Comparison of ENCODE assay signal across 19 cellular contexts in the genomic region with DNA sequence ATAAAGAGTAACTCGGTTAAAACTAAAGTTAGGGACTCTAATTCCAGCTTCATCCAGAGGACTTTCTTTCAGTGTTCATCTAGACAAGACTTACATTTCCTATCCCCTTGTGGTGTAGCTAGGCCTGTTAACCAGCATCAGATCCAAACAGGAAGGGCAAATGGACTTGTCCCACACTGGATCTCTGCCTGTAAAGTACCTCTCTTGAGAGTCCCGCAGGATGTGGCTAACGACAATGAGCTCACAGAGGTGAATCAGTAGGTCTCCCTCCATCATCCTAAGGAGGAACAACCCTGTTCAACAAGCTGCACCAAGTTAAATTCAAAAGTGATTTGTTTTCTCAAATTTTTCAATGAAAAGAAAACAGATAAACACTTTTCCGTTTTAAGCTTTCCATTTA.
DNase-seq lines count a peak whose midpoint lies in the region; ATAC-seq, FAIRE-seq and TF ChIP-seq lines count a peak whose summit lies in the region.
"Had no signal": no experiment of that assay in that cellular context is flagged by ENCODE, and none has a peak within 500 bp of the region (broad histone marks: within the 10 kb centered on the region; RNA-seq: fewer than 3 reads in every experiment).

No MANE protein-coding gene starts in this region.

- no peaks in the 10 kb centered on the region for H3K36me3 Mint-ChIP-seq in GM23338 (ENCODE audit: low read depth)
- H3K36me3 Mint-ChIP-seq: T-cell had no signal

- H4K5ac ChIP-seq in H1 (ENCODE audit: insufficient read length, low read depth, low read length): no peak overlapping the region

- H3K27me3 ChIP-seq in GM23338 (ENCODE audit: insufficient read depth) (no peaks in the 10 kb centered on the region), H1 (replicated peaks in 1 of 4; ENCODE audit: control insufficient read depth in 3 of 4, extremely low read depth in 1 of 4, insufficient read depth in 3 of 4, low read length in 3 of 4) (no peaks in the 10 kb centered on the region; a peak in 1 of 7 replicates), neuronal stem cell (ENCODE audit: control insufficient read depth in 3 of 3, insufficient read depth in 3 of 3, low read depth in 1 of 3, low read length in 3 of 3) (no peaks in the 10 kb centered on the region)

- no peaks in the 10 kb centered on the region for H3K36me3 ChIP-seq in GM23338 (ENCODE audit: insufficient read depth)
- no peaks in the 10 kb centered on the region for H3K36me3 ChIP-seq in H1 (ENCODE audit: control insufficient read depth in 2 of 4, insufficient read depth in 4 of 4, low read length in 3 of 4)
- H3K36me3 ChIP-seq in neuronal stem cell (replicated peaks in 1 of 2; ENCODE audit: control insufficient read depth in 2 of 2, insufficient read depth in 2 of 2, low read length in 2 of 2): no peaks in the 10 kb centered on the region

- POLR2A ChIA-PET in H1 (lab: Charles Lee; ENCODE audit: partially characterized antibody): no interaction called here

- peaks cover 2% of the 10 kb centered on the region for H3K27me3 Mint-ChIP-seq in GM23338 (ENCODE audit: insufficient read depth, low read depth, poor library complexity)
- H3K27me3 Mint-ChIP-seq: B cell, T-cell had no signal

- H3K18ac ChIP-seq in H1 (ENCODE audit: extremely low read depth, low read length) (no peak overlapping the region), neuronal stem cell (ENCODE audit: low read length) (no peak overlapping the region)

- H3K4ac ChIP-seq in H1 (replicated peaks; ENCODE audit: insufficient read length, low read depth, low read length) (no peak overlapping the region), neuronal stem cell (ENCODE audit: low read length) (no peak overlapping the region)

- TF ChIP-seq POLR2A in H1 (IDR thresholded peaks at IDR 0.05; ENCODE audit: control extremely low read depth in 1 of 2, low read depth in 2 of 2, low read length in 2 of 2): no peak

- no peak overlapping the region for H3K4me3 Mint-ChIP-seq in GM23338
- H3K4me3 Mint-ChIP-seq: B cell, H9, T-cell had no signal

- no peaks in the 10 kb centered on the region for H4K20me1 ChIP-seq in GM23338 (replicated peaks; ENCODE audit: insufficient read depth)
- H4K20me1 ChIP-seq in H1 (replicated peaks in 1 of 2; ENCODE audit: control insufficient read depth in 1 of 2, insufficient read depth in 2 of 2, low read length in 2 of 2): no peaks in the 10 kb centered on the region

- ATAC-seq in GM23338: no peak
- ATAC-seq: T-cell had no signal

- no peak overlapping the region for H3K14ac ChIP-seq in H1 (ENCODE audit: insufficient read length)
- H3K14ac ChIP-seq in neuronal stem cell (ENCODE audit: low read length): no peak overlapping the region

- CTCF ChIA-PET in H1 (lab: Charles Lee; ENCODE audit: partially characterized antibody): interaction anchor here (0.7 to 1.2 kb wide), 3 partner anchors 16 to 138 kb away, joined by 3 read pairs; no protein-coding TSS in a partner anchor

- H3K9me3 Mint-ChIP-seq in GM23338: no peaks in the 10 kb centered on the region

- no peaks in the 10 kb centered on the region for H3K79me1 ChIP-seq in H1 (ENCODE audit: low read depth, low read length)
- no peaks in the 10 kb centered on the region for H3K79me1 ChIP-seq in neuronal stem cell (ENCODE audit: low read depth, low read length)

- H3K79me2 ChIP-seq in GM23338 (replicated peaks; ENCODE audit: insufficient read depth) (no peaks in the 10 kb centered on the region), H1 (ENCODE audit: control insufficient read depth in 1 of 2, insufficient read depth in 2 of 2, low read length in 2 of 2) (no peaks in the 10 kb centered on the region)

- H3K4me1 Mint-ChIP-seq in GM23338: no peaks in the 10 kb centered on the region
- H3K4me1 Mint-ChIP-seq: B cell, H9, T-cell had no signal

- TF ChIP-seq RAD21 in H1 (IDR thresholded peaks at IDR 0.05 in 1 of 2, conservative IDR thresholded peaks at IDR 0.05 in 1 of 2; ENCODE audit: low read depth in 2 of 2, low read length in 2 of 2): no peak

- H4K8ac ChIP-seq in H1 (ENCODE audit: extremely low read depth, insufficient read depth, low read length): no peak overlapping the region
- no peak overlapping the region for H4K8ac ChIP-seq in neuronal stem cell (ENCODE audit: low read depth, low read length)

- no peak overlapping the region for H3K4me2 ChIP-seq in GM23338
- H3K4me2 ChIP-seq in H1 (ENCODE audit: insufficient read depth in 1 of 2, low read depth in 2 of 2, low read length in 2 of 2): no peak overlapping the region
- H3K4me2 ChIP-seq in neuronal stem cell (ENCODE audit: insufficient read depth, low read length, poor library complexity, severe bottlenecking): no peak overlapping the region
- H3K4me2 ChIP-seq: SK-N-SH had no signal

- H3F3A ChIP-seq in GM23338 (replicated peaks; ENCODE audit: low read depth): no peaks in the 10 kb centered on the region

- H3K27ac ChIP-seq in GM23338 (ENCODE audit: low read depth) (no peak overlapping the region), H1 (ENCODE audit: low read depth, low read length) (no peak overlapping the region), neuronal stem cell (replicated peaks; ENCODE audit: low read length) (no peak overlapping the region)

- H2AK5ac ChIP-seq in H1 (ENCODE audit: low read depth, low read length): no peak overlapping the region
- H2AK5ac ChIP-seq in neuronal stem cell (ENCODE audit: low read depth, low read length): no peak overlapping the region

- H3K9me2 ChIP-seq in GM23338 (ENCODE audit: insufficient read depth): 0 out of 2 replicates have a peak, but pooled peaks cover 4% of the 10 kb centered on the region
- H3K9me2 ChIP-seq: SK-N-SH had no signal

- no peak overlapping the region for H2BK120ac ChIP-seq in H1 (replicated peaks; ENCODE audit: low read depth, low read length)
- no peak overlapping the region for H2BK120ac ChIP-seq in neuronal stem cell (ENCODE audit: low read depth, low read length)

- TF ChIP-seq EP300 in H1 (IDR thresholded peaks at IDR 0.05; ENCODE audit: borderline replicate concordance in 1 of 2, low read depth in 2 of 2, low read length in 2 of 2): no peak

- H3K9me3 ChIP-seq in H1 (ENCODE audit: insufficient read depth in 2 of 2, low read depth in 1 of 2, low read length in 1 of 2): no peaks in the 10 kb centered on the region
- no peaks in the 10 kb centered on the region for H3K9me3 ChIP-seq in neuronal stem cell (replicated peaks in 1 of 2; ENCODE audit: control insufficient read depth in 2 of 2, insufficient read depth in 1 of 2, low read depth in 1 of 2, low read length in 2 of 2)
- H3K9me3 ChIP-seq: SK-N-SH had no signal

- no peak for TF ChIP-seq CTCF in GM23338 (conservative IDR thresholded peaks at IDR 0.05; ENCODE audit: low read depth in 2 of 2)
- TF ChIP-seq CTCF in H1 (IDR thresholded peaks at IDR 0.05; ENCODE audit: control extremely low read depth in 1 of 3, insufficient read depth in 1 of 3, low read depth in 1 of 3, low read length in 3 of 3): no peak

- no peak overlapping the region for H2BK20ac ChIP-seq in H1 (ENCODE audit: low read length)

- H2BK5ac ChIP-seq in H1 (ENCODE audit: low read depth, low read length) (no peak overlapping the region), neuronal stem cell (ENCODE audit: low read length) (no peak overlapping the region)

- H3K9ac ChIP-seq in H1 (replicated peaks in 1 of 4; ENCODE audit: extremely low read depth in 1 of 4, low read depth in 3 of 4, low read length in 3 of 4) (no peak overlapping the region), neuronal stem cell (ENCODE audit: low read depth, low read length, poor library complexity) (no peak overlapping the region)
- H3K9ac ChIP-seq: SK-N-SH had no signal

- H3K56ac ChIP-seq in H1 (replicated peaks; ENCODE audit: insufficient read length, low read depth, low read length): no peak overlapping the region

- H3K4me3 ChIP-seq in GM23338 (no peak overlapping the region), H1 (ENCODE audit: extremely low read depth in 1 of 4, insufficient read depth in 2 of 4, low read depth in 3 of 4, low read length in 4 of 4) (no peak overlapping the region), neuronal stem cell (ENCODE audit: low read length in 2 of 2) (no peak overlapping the region)

- H4K91ac ChIP-seq in H1 (replicated peaks; ENCODE audit: insufficient read length, low read length) (no peak overlapping the region), neuronal stem cell (ENCODE audit: low read depth, low read length, poor library complexity) (no peak overlapping the region)

- no peak for DNase-seq in GM23338 (ENCODE audit: low spot score)
- DNase-seq in LHCN-M2 (ENCODE audit: low read depth): peak; percentile 54
- DNase-seq in H1 (ENCODE audit: low read depth in 1 of 2, low spot score in 2 of 2): no peak
- peak; percentile 19 for DNase-seq in urothelium cell line (ENCODE audit: low spot score)
- no peak for DNase-seq in neuronal stem cell (ENCODE audit: low spot score)
- DNase-seq in GDM1 (lab: John Stamatoyannopoulos, UW): no peak
- no peak for DNase-seq in EL
- DNase-seq: COR-L47, DMS 273 treated with DMSO at 0.1 percent for 48 hours, H9, KG1, NCI-H1048, NCI-H1436 treated with DMSO at 0.1 percent for 48 hours, NCI-H2029, NCI-H774, SHP77 treated with DMSO at 0.1 percent for 48 hours, SK-N-SH, T-cell had no signal

- H2BK12ac ChIP-seq in H1 (ENCODE audit: low read depth, low read length) (no peak overlapping the region), neuronal stem cell (ENCODE audit: low read length) (no peak overlapping the region)

- H2AFZ ChIP-seq in GM23338 (peak overlapping the region; percentile 53; the same call in 1 of the 2 replicates), H1 (ENCODE audit: low read length) (0 out of 2 replicates have a peak overlapping the region, but pooled peaks have one; percentile 16), neuronal stem cell (ENCODE audit: low read length) (no peak overlapping the region)

- H3K4me1 ChIP-seq in GM23338 (ENCODE audit: insufficient read depth) (no peaks in the 10 kb centered on the region), H1 (replicated peaks in 1 of 4; ENCODE audit: control insufficient read depth in 3 of 4, insufficient read depth in 4 of 4, low read length in 3 of 4) (no peaks in the 10 kb centered on the region), neuronal stem cell (ENCODE audit: control insufficient read depth in 2 of 2, insufficient read depth in 1 of 2, low read depth in 1 of 2, low read length in 2 of 2) (no peaks in the 10 kb centered on the region)

- FAIRE-seq in H1 (lab: Jason Lieb, UNC) (no peak), urothelium cell line (lab: Jason Lieb, UNC) (no peak)

- no peaks in the 10 kb centered on the region for H3K23me2 ChIP-seq in H1 (ENCODE audit: low read depth, low read length)

- no peak overlapping the region for H3K27ac Mint-ChIP-seq in GM23338
- H3K27ac Mint-ChIP-seq: B cell, H9, T-cell had no signal

- no peak overlapping the region for H3K23ac ChIP-seq in H1 (ENCODE audit: insufficient read length)
- no peak overlapping the region for H3K23ac ChIP-seq in neuronal stem cell (ENCODE audit: low read depth, low read length, poor library complexity)

- 92% methylated on average over 4 of the region's 4 CpGs; no CpG with 5 or more reads in 1 of the 2 experiments for WGBS in H1 (ENCODE audit: extremely low coverage in 1 of 2, insufficient coverage in 1 of 2, insufficient read length in 1 of 2, insufficient replicate concordance in 2 of 2, low coverage in 1 of 2, low lambda C conversion rate in 2 of 2, missing lambda C conversion rate in 1 of 2), 2 experiments
- no CpG with 5 or more reads among the region's 4 CpGs for WGBS in neuronal stem cell (ENCODE audit: extremely low coverage in 2 of 2, insufficient read length in 2 of 2, insufficient replicate concordance in 1 of 2), 2 donors

- H2BK15ac ChIP-seq in H1 (ENCODE audit: low read length) (no peak overlapping the region), neuronal stem cell (ENCODE audit: low read length) (no peak overlapping the region)

Comparison
In these comparisons a context has a peak if more than half of its experiments do, and no peak if none do; other contexts are left out.
1. DNase-seq: peak in LHCN-M2 (single experiment) and urothelium cell line (single experiment); none in GM23338 (single experiment), H1 (0 of 2), neuronal stem cell (single experiment), GDM1 (single experiment) and EL (single experiment).